ENCODE assay signal across 1 cellular context in the genomic region with DNA sequence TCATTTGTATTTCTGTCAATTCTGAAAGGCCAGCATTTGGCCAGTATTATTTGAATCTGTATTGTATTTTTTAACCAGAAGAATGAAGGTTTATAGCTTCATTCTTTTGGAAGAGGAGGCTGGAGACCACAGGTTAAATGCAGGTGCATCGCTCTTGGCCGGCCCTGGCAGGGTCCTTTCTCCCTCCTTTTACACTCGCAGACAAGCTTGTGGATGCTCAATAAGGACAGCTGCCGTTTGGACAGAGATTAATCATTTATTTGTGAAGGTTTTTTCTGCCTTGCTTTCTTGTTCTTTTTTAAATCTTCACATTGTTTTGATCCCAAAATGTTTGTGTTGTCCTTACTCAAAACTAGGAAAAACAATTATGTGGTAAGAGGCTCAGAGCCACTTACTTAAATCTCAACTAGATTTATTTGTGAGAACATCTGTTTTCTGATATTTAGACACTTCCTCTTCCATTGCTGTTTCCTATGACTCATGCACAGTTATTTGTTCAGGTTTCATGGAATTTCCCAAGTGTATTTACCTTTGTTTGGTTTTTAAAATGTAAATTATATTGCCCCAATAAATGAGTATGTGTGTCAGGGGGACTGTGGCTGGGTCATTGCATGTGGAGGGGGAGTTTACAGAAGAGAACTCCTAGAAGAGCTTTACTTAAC.
TF ChIP-seq lines count a peak whose summit lies in the region.

No MANE protein-coding gene starts in this region.

TF ChIP-seq in HepG2, 621 proteins besides CTCF, POLR2A, EP300 and RAD21 (continued from another document and continues in another):
- TF ChIP-seq, protein P1, sequence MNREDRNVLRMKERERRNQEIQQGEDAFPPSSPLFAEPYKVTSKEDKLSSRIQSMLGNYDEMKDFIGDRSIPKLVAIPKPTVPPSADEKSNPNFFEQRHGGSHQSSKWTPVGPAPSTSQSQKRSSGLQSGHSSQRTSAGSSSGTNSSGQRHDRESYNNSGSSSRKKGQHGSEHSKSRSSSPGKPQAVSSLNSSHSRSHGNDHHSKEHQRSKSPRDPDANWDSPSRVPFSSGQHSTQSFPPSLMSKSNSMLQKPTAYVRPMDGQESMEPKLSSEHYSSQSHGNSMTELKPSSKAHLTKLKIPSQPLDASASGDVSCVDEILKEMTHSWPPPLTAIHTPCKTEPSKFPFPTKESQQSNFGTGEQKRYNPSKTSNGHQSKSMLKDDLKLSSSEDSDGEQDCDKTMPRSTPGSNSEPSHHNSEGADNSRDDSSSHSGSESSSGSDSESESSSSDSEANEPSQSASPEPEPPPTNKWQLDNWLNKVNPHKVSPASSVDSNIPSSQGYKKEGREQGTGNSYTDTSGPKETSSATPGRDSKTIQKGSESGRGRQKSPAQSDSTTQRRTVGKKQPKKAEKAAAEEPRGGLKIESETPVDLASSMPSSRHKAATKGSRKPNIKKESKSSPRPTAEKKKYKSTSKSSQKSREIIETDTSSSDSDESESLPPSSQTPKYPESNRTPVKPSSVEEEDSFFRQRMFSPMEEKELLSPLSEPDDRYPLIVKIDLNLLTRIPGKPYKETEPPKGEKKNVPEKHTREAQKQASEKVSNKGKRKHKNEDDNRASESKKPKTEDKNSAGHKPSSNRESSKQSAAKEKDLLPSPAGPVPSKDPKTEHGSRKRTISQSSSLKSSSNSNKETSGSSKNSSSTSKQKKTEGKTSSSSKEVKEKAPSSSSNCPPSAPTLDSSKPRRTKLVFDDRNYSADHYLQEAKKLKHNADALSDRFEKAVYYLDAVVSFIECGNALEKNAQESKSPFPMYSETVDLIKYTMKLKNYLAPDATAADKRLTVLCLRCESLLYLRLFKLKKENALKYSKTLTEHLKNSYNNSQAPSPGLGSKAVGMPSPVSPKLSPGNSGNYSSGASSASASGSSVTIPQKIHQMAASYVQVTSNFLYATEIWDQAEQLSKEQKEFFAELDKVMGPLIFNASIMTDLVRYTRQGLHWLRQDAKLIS (CRISPR knock-in tag; IDR thresholded peaks at IDR 0.05): no peak
- TF ChIP-seq SOX5 (CRISPR knock-in tag; IDR thresholded peaks at IDR 0.05; ENCODE audit: borderline replicate concordance): peak; percentile 61; the same call in 1 of the 2 replicates
- no peak for TF ChIP-seq MIXL1 (CRISPR knock-in tag; IDR thresholded peaks at IDR 0.05)
- TF ChIP-seq CAMTA2 (CRISPR knock-in tag; IDR thresholded peaks at IDR 0.05; ENCODE audit: borderline replicate concordance): no peak
- TF ChIP-seq ZNF850 (CRISPR knock-in tag; conservative IDR thresholded peaks at IDR 0.05): no peak
- TF ChIP-seq RARA (CRISPR knock-in tag; IDR thresholded peaks at IDR 0.05): peak; percentile 61
- TF ChIP-seq SRY (CRISPR knock-in tag; IDR thresholded peaks at IDR 0.05): no peak
- TF ChIP-seq, protein P2, sequence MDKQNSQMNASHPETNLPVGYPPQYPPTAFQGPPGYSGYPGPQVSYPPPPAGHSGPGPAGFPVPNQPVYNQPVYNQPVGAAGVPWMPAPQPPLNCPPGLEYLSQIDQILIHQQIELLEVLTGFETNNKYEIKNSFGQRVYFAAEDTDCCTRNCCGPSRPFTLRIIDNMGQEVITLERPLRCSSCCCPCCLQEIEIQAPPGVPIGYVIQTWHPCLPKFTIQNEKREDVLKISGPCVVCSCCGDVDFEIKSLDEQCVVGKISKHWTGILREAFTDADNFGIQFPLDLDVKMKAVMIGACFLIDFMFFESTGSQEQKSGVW (CRISPR knock-in tag; IDR thresholded peaks at IDR 0.05; ENCODE audit: borderline replicate concordance): no peak
- TF ChIP-seq TCF7L2 (IDR thresholded peaks at IDR 0.05; ENCODE audit: low read depth, low read length): no peak
- TF ChIP-seq SIX4 (CRISPR knock-in tag; IDR thresholded peaks at IDR 0.05): no peak
- TF ChIP-seq ZNF672 (CRISPR knock-in tag; IDR thresholded peaks at IDR 0.05): no peak
- no peak for TF ChIP-seq CHD4 (IDR thresholded peaks at IDR 0.05; ENCODE audit: borderline replicate concordance, low read length)
- peak; percentile 34 for TF ChIP-seq TEAD3 (CRISPR knock-in tag; optimal IDR thresholded peaks at IDR 0.05; ENCODE audit: borderline replicate concordance)
- TF ChIP-seq, protein P3, sequence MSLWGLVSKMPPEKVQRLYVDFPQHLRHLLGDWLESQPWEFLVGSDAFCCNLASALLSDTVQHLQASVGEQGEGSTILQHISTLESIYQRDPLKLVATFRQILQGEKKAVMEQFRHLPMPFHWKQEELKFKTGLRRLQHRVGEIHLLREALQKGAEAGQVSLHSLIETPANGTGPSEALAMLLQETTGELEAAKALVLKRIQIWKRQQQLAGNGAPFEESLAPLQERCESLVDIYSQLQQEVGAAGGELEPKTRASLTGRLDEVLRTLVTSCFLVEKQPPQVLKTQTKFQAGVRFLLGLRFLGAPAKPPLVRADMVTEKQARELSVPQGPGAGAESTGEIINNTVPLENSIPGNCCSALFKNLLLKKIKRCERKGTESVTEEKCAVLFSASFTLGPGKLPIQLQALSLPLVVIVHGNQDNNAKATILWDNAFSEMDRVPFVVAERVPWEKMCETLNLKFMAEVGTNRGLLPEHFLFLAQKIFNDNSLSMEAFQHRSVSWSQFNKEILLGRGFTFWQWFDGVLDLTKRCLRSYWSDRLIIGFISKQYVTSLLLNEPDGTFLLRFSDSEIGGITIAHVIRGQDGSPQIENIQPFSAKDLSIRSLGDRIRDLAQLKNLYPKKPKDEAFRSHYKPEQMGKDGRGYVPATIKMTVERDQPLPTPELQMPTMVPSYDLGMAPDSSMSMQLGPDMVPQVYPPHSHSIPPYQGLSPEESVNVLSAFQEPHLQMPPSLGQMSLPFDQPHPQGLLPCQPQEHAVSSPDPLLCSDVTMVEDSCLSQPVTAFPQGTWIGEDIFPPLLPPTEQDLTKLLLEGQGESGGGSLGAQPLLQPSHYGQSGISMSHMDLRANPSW (CRISPR knock-in tag; IDR thresholded peaks at IDR 0.05; ENCODE audit: borderline replicate concordance): no peak
- TF ChIP-seq ZNF605 (CRISPR knock-in tag; IDR thresholded peaks at IDR 0.05): no peak
- no peak for TF ChIP-seq CENPT (CRISPR knock-in tag; IDR thresholded peaks at IDR 0.05; ENCODE audit: low read depth)
- TF ChIP-seq, protein P4, sequence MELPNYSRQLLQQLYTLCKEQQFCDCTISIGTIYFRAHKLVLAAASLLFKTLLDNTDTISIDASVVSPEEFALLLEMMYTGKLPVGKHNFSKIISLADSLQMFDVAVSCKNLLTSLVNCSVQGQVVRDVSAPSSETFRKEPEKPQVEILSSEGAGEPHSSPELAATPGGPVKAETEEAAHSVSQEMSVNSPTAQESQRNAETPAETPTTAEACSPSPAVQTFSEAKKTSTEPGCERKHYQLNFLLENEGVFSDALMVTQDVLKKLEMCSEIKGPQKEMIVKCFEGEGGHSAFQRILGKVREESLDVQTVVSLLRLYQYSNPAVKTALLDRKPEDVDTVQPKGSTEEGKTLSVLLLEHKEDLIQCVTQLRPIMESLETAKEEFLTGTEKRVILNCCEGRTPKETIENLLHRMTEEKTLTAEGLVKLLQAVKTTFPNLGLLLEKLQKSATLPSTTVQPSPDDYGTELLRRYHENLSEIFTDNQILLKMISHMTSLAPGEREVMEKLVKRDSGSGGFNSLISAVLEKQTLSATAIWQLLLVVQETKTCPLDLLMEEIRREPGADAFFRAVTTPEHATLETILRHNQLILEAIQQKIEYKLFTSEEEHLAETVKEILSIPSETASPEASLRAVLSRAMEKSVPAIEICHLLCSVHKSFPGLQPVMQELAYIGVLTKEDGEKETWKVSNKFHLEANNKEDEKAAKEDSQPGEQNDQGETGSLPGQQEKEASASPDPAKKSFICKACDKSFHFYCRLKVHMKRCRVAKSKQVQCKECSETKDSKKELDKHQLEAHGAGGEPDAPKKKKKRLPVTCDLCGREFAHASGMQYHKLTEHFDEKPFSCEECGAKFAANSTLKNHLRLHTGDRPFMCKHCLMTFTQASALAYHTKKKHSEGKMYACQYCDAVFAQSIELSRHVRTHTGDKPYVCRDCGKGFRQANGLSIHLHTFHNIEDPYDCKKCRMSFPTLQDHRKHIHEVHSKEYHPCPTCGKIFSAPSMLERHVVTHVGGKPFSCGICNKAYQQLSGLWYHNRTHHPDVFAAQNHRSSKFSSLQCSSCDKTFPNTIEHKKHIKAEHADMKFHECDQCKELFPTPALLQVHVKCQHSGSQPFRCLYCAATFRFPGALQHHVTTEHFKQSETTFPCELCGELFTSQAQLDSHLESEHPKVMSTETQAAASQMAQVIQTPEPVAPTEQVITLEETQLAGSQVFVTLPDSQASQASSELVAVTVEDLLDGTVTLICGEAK (IDR thresholded peaks at IDR 0.05): no peak
- TF ChIP-seq, protein P4 (CRISPR knock-in tag; IDR thresholded peaks at IDR 0.05): no peak
- TF ChIP-seq, protein P5, sequence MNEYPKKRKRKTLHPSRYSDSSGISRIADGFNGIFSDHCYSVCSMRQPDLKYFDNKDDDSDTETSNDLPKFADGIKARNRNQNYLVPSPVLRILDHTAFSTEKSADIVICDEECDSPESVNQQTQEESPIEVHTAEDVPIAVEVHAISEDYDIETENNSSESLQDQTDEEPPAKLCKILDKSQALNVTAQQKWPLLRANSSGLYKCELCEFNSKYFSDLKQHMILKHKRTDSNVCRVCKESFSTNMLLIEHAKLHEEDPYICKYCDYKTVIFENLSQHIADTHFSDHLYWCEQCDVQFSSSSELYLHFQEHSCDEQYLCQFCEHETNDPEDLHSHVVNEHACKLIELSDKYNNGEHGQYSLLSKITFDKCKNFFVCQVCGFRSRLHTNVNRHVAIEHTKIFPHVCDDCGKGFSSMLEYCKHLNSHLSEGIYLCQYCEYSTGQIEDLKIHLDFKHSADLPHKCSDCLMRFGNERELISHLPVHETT (CRISPR knock-in tag; conservative IDR thresholded peaks at IDR 0.05): no peak
- no peak for TF ChIP-seq ZNF234 (CRISPR knock-in tag; conservative IDR thresholded peaks at IDR 0.05)
- TF ChIP-seq, protein P6, sequence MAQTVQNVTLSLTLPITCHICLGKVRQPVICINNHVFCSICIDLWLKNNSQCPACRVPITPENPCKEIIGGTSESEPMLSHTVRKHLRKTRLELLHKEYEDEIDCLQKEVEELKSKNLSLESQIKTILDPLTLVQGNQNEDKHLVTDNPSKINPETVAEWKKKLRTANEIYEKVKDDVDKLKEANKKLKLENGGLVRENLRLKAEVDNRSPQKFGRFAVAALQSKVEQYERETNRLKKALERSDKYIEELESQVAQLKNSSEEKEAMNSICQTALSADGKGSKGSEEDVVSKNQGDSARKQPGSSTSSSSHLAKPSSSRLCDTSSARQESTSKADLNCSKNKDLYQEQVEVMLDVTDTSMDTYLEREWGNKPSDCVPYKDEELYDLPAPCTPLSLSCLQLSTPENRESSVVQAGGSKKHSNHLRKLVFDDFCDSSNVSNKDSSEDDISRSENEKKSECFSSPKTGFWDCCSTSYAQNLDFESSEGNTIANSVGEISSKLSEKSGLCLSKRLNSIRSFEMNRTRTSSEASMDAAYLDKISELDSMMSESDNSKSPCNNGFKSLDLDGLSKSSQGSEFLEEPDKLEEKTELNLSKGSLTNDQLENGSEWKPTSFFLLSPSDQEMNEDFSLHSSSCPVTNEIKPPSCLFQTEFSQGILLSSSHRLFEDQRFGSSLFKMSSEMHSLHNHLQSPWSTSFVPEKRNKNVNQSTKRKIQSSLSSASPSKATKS (CRISPR knock-in tag; IDR thresholded peaks at IDR 0.05): no peak
- no peak for TF ChIP-seq SUZ12 (IDR thresholded peaks at IDR 0.05; ENCODE audit: low read depth, low read length)
- TF ChIP-seq NPAS2 (CRISPR knock-in tag; IDR thresholded peaks at IDR 0.05; ENCODE audit: borderline replicate concordance): no peak
- TF ChIP-seq ZNF577 (CRISPR knock-in tag; IDR thresholded peaks at IDR 0.05; ENCODE audit: borderline replicate concordance, low read depth): no peak
- TF ChIP-seq HES4 (CRISPR knock-in tag; IDR thresholded peaks at IDR 0.05; ENCODE audit: borderline replicate concordance): no peak
- TF ChIP-seq, protein P7, sequence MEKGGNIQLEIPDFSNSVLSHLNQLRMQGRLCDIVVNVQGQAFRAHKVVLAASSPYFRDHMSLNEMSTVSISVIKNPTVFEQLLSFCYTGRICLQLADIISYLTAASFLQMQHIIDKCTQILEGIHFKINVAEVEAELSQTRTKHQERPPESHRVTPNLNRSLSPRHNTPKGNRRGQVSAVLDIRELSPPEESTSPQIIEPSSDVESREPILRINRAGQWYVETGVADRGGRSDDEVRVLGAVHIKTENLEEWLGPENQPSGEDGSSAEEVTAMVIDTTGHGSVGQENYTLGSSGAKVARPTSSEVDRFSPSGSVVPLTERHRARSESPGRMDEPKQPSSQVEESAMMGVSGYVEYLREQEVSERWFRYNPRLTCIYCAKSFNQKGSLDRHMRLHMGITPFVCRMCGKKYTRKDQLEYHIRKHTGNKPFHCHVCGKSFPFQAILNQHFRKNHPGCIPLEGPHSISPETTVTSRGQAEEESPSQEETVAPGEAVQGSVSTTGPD (CRISPR knock-in tag; IDR thresholded peaks at IDR 0.05): no peak
